ENCODE assay signal across 1 cellular context in the genomic region with DNA sequence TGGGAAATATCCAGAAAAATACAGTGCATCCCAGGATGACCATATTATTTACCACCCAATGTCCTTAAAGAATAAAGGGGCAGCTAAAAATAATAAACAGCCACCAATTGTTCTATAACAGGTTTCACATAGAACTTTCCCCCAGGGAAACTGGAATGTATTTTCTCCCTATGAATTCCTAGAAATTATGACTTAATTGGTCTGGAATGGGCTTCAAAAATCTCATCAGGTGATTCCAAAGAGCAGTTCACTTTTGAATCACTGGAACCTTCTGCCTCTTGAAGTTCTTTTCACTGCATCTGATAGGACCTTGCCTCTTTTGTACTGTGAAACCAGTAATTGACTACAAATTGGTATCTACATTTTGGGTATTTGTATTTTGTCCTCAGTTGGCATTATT.
TF ChIP-seq lines count a peak whose summit lies in the region.

No MANE protein-coding gene starts in this region.

TF ChIP-seq in IMR-90, 13 proteins besides CTCF, POLR2A, EP300 and RAD21:
- TF ChIP-seq FOS (IDR thresholded peaks at IDR 0.05; ENCODE audit: low read depth, low read length) (no peak), CEBPB (IDR thresholded peaks at IDR 0.05; ENCODE audit: low read depth, low read length) (no peak), BHLHE40 (IDR thresholded peaks at IDR 0.05; ENCODE audit: low read depth, low read length) (no peak), CHD1 (IDR thresholded peaks at IDR 0.05; ENCODE audit: low read depth, low read length) (no peak), NFE2L2 (IDR thresholded peaks at IDR 0.05; ENCODE audit: low read depth, low read length) (no peak), RFX5 (IDR thresholded peaks at IDR 0.05; ENCODE audit: low read depth, low read length) (no peak), MXI1 (IDR thresholded peaks at IDR 0.05; ENCODE audit: borderline replicate concordance, low read depth, low read length) (no peak), RCOR1 (IDR thresholded peaks at IDR 0.05; ENCODE audit: insufficient replicate concordance, low read length) (no peak), MAFK (IDR thresholded peaks at IDR 0.05; ENCODE audit: low read depth, low read length) (no peak), SMC3 (IDR thresholded peaks at IDR 0.05; ENCODE audit: low read depth, low read length) (no peak), USF2 (IDR thresholded peaks at IDR 0.05; ENCODE audit: low read depth, low read length) (no peak), MAZ (IDR thresholded peaks at IDR 0.05; ENCODE audit: borderline replicate concordance, low read depth, low read length) (no peak)
- TF ChIP-seq, protein P1, sequence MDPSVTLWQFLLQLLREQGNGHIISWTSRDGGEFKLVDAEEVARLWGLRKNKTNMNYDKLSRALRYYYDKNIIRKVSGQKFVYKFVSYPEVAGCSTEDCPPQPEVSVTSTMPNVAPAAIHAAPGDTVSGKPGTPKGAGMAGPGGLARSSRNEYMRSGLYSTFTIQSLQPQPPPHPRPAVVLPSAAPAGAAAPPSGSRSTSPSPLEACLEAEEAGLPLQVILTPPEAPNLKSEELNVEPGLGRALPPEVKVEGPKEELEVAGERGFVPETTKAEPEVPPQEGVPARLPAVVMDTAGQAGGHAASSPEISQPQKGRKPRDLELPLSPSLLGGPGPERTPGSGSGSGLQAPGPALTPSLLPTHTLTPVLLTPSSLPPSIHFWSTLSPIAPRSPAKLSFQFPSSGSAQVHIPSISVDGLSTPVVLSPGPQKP (IDR thresholded peaks at IDR 0.05; ENCODE audit: borderline replicate concordance, low read depth, low read length), result no peak
